ENCODE assay signal across 1 cellular context in genomic region chr1:179781962-179782361, GRCh38.
TF ChIP-seq lines count a peak whose summit lies in the region.

No MANE protein-coding gene starts in this region.

TF ChIP-seq in SK-N-SH treated with all-trans-retinoic acid at 6 μM for 48 hours, 23 proteins besides CTCF, POLR2A, EP300 and RAD21 (continued from another document):
- TF ChIP-seq ISL1 (CRISPR knock-in tag; IDR thresholded peaks at IDR 0.05) (peak; percentile 84), ZFP3 (CRISPR knock-in tag; IDR thresholded peaks at IDR 0.05) (peak; percentile 84), SNAI2 (CRISPR knock-in tag; IDR thresholded peaks at IDR 0.05) (peak; percentile 75; the same call in 1 of the 2 replicates), GLIS3 (CRISPR knock-in tag; IDR thresholded peaks at IDR 0.05) (peak; percentile 95; the same call in 1 of the 2 replicates), TCF4 (CRISPR knock-in tag; IDR thresholded peaks at IDR 0.05; ENCODE audit: borderline replicate concordance) (peak; percentile 99)
